In genomic region chr17:67427410-67427809, GRCh38 we compare ENCODE assay signal across 35 cellular contexts. TPM values are rescaled to one million over a fixed set of nuclear protein-coding genes. Genes with fewer than 3 reads are reported as not detected.
DNase-seq lines count a peak whose midpoint lies in the region; ATAC-seq, FAIRE-seq and TF ChIP-seq lines count a peak whose summit lies in the region.
"Had no signal": no experiment of that assay in that cellular context is flagged by ENCODE, and none has a peak within 500 bp of the region (broad histone marks: within the 10 kb centered on the region; RNA-seq: fewer than 3 reads in every experiment).

No MANE protein-coding gene starts in this region.

- intact Hi-C loops in CD4-positive, alpha-beta T cell (cut with DNase I, micrococcal nuclease), result loop anchor here in 1 of 2 experiments (10.0 kb wide), 1 partner anchor 47 kb away; no protein-coding TSS in a partner anchor
- intact Hi-C loops in kidney (cut with DNase I), result no loop called here

- no peaks in the 10 kb centered on the region for H3K9me3 ChIP-seq in CD4-positive, alpha-beta T cell (ENCODE audit: control insufficient read depth, low read length)
- no peaks in the 10 kb centered on the region for H3K9me3 ChIP-seq in CD8-positive, alpha-beta memory T cell (ENCODE audit: low read length)
- H3K9me3 ChIP-seq in kidney (ENCODE audit: control insufficient read depth in 1 of 2, low read length in 2 of 2), result no peaks in the 10 kb centered on the region
- H3K9me3 ChIP-seq: mucosa of descending colon, ovary, Peyer's patch, suprapubic skin, upper lobe of left lung had no signal

- peaks cover 29% of the 10 kb centered on the region for H3K36me3 Mint-ChIP-seq in CD4-positive, alpha-beta T cell (ENCODE audit: low read depth)
- H3K36me3 Mint-ChIP-seq in CD8-positive, alpha-beta memory T cell, result peaks cover 4 to 33% (median 8%) of the 10 kb centered on the region in 3 donors
- H3K36me3 Mint-ChIP-seq in activated naive CD8-positive, alpha-beta T cell, result peaks cover 6% of the 10 kb centered on the region
- peaks cover 4 to 11% (median 8%) of the 10 kb centered on the region in 3 donors for H3K36me3 Mint-ChIP-seq in immature natural killer cell

- no peaks in the 10 kb centered on the region for H3K27me3 Mint-ChIP-seq in CD4-positive, alpha-beta T cell
- no peaks in the 10 kb centered on the region for H3K27me3 Mint-ChIP-seq in CD8-positive, alpha-beta memory T cell
- no peaks in the 10 kb centered on the region for H3K27me3 Mint-ChIP-seq in activated naive CD8-positive, alpha-beta T cell
- peaks cover 4 to 11% (median 5%) of the 10 kb centered on the region in 3 donors for H3K27me3 Mint-ChIP-seq in immature natural killer cell (ENCODE audit: low read depth in 3 of 3)
- H3K27me3 Mint-ChIP-seq: activated CD4-positive, alpha-beta T cell treated with anti-CD3 and anti-CD28 coated beads, Interleukin-2, amount 10 ng/mL, durations not matched to agents 24 days and 14 days; effector memory CD8-positive, alpha-beta T cell had no signal

- H3K27me3 ChIP-seq in CD4-positive, alpha-beta T cell (ENCODE audit: control insufficient read depth, insufficient read depth, low read length), result no peaks in the 10 kb centered on the region
- H3K27me3 ChIP-seq in CD8-positive, alpha-beta memory T cell (ENCODE audit: insufficient read depth, low read length, poor library complexity, severe bottlenecking), result no peaks in the 10 kb centered on the region
- H3K27me3 ChIP-seq: cardiac muscle cell, ovary, Peyer's patch, suprapubic skin, upper lobe of left lung had no signal

- FAIRE-seq in kidney (lab: Jason Lieb, UNC), result no peak
- FAIRE-seq: D721Med, small intestine had no signal

- no peak overlapping the region for H3K4me3 ChIP-seq in CD8-positive, alpha-beta memory T cell (ENCODE audit: low read length)
- H3K4me3 ChIP-seq in kidney (ENCODE audit: low read length in 2 of 2), result no peak overlapping the region
- H3K4me3 ChIP-seq: cardiac muscle cell, mucosa of descending colon, ovary, Peyer's patch, suprapubic skin, upper lobe of left lung had no signal

- H3K27ac Mint-ChIP-seq in CD4-positive, alpha-beta T cell, result peak overlapping the region; percentile 87
- H3K27ac Mint-ChIP-seq in CD8-positive, alpha-beta memory T cell, result peak overlapping the region in 7 of 8 donors; percentile 35 to 89 (median 78)
- peak overlapping the region; percentile 56 for H3K27ac Mint-ChIP-seq in activated naive CD8-positive, alpha-beta T cell
- H3K27ac Mint-ChIP-seq in immature natural killer cell, result peak overlapping the region; percentile 5 to 86 (median 63)
- H3K27ac Mint-ChIP-seq: activated CD4-positive, alpha-beta T cell treated with anti-CD3 and anti-CD28 coated beads, Interleukin-2, amount 10 ng/mL, durations not matched to agents 24 days and 14 days; activated naive CD4-positive, alpha-beta T cell treated with anti-CD3 and anti-CD28 coated beads, Interleukin-2, amount 50 U/mL, for 72 hours; HFFc6 had no signal

- H3K4me1 ChIP-seq in CD8-positive, alpha-beta memory T cell (ENCODE audit: insufficient read depth, low read length), result peaks cover 52% of the 10 kb centered on the region
- peaks cover 0 to 5% of the 10 kb centered on the region in 2 donors for H3K4me1 ChIP-seq in kidney (ENCODE audit: control insufficient read depth in 1 of 2, insufficient read depth in 1 of 2, low read depth in 1 of 2, low read length in 2 of 2)

- CTCF ChIA-PET in CD4-positive, alpha-beta T cell (lab: Charles Lee), result interaction anchor here (1.4 kb wide), 1 partner anchor 48 kb away, joined by 5 read pairs; no protein-coding TSS in a partner anchor
- CTCF ChIA-PET in CD8-positive, alpha-beta memory T cell (lab: Charles Lee), result no interaction called here

- no peak overlapping the region for H3K9ac ChIP-seq in kidney (ENCODE audit: low read length in 2 of 2)

- H3K27ac ChIP-seq in CD4-positive, alpha-beta T cell (ENCODE audit: low read depth, low read length), result no peak overlapping the region
- no peak overlapping the region for H3K27ac ChIP-seq in CD8-positive, alpha-beta memory T cell (ENCODE audit: low read depth, low read length)
- H3K27ac ChIP-seq in kidney (ENCODE audit: low read depth in 2 of 2, low read length in 2 of 2), result no peak overlapping the region
- H3K27ac ChIP-seq: cardiac muscle cell, ovary, Peyer's patch, suprapubic skin, upper lobe of left lung, VCaP had no signal

- no peak for TF ChIP-seq CTCF in CD4-positive, alpha-beta T cell (IDR thresholded peaks at IDR 0.05)
- no peak for TF ChIP-seq CTCF in kidney (IDR thresholded peaks at IDR 0.05; ENCODE audit: borderline replicate concordance, extremely low read depth, insufficient read depth)

- POLR2A ChIA-PET in CD4-positive, alpha-beta T cell (lab: Charles Lee), result interaction anchor here (1.5 kb wide), 1 partner anchor 14 kb away, joined by 8 read pairs; no protein-coding TSS in a partner anchor
- POLR2A ChIA-PET in CD8-positive, alpha-beta memory T cell (lab: Charles Lee), result no interaction called here

- DNase-seq in CD4-positive, alpha-beta T cell, result no peak
- no peak for DNase-seq in CD8-positive, alpha-beta memory T cell
- no peak for DNase-seq in immature natural killer cell
- DNase-seq in kidney, result no peak
- DNase-seq in NCI-H187 treated with DMSO at 0.1 percent for 48 hours (lab: John Stamatoyannopoulos, UW), result no peak
- DNase-seq: activated CD4-positive, alpha-beta T cell treated with anti-CD3 and anti-CD28 coated beads, Interleukin-2, amount 10 ng/mL, durations not matched to agents 24 days and 14 days; aorta; C1 segment of cervical spinal cord; cortex of kidney; effector memory CD8-positive, alpha-beta T cell; erythroblast; head of caudate nucleus; HFFc6; mammary epithelial cell; mucosa of descending colon; NCI-H1436; NCI-H2081 treated with DMSO at 0.1 percent for 48 hours; NCI-H345; NCI-H748 treated with DMSO at 0.1 percent for 48 hours; ovary; Peyer's patch; SIG-M5; small intestine; stimulated activated naive CD4-positive, alpha-beta T cell treated with Interleukin-2 at 50 U/mL for 16 hours; SW 1271; T1000; upper lobe of left lung had no signal

- no peak overlapping the region for H3K4me3 Mint-ChIP-seq in CD4-positive, alpha-beta T cell
- H3K4me3 Mint-ChIP-seq in CD8-positive, alpha-beta memory T cell, result no peak overlapping the region
- no peak overlapping the region for H3K4me3 Mint-ChIP-seq in activated naive CD8-positive, alpha-beta T cell
- H3K4me3 Mint-ChIP-seq in immature natural killer cell, result peak overlapping the region in 1 of 5 donors; percentile 1
- H3K4me3 Mint-ChIP-seq: activated CD4-positive, alpha-beta T cell treated with anti-CD3 and anti-CD28 coated beads, Interleukin-2, amount 10 ng/mL, durations not matched to agents 24 days and 14 days; effector memory CD8-positive, alpha-beta T cell; HFFc6; nephron had no signal

- no peaks in the 10 kb centered on the region for H3K36me3 ChIP-seq in CD8-positive, alpha-beta memory T cell (ENCODE audit: insufficient read depth, low read length)
- no peaks in the 10 kb centered on the region for H3K36me3 ChIP-seq in kidney (ENCODE audit: control insufficient read depth in 1 of 2, insufficient read depth in 2 of 2, low read length in 2 of 2)
- H3K36me3 ChIP-seq: cardiac muscle cell, ovary, Peyer's patch, suprapubic skin, upper lobe of left lung had no signal

- ATAC-seq in CD4-positive, alpha-beta T cell (ENCODE audit: poor library complexity), result no peak
- no peak for ATAC-seq in HG03175 (IDR thresholded peaks at IDR 0.05; ENCODE audit: unreplicated experiment)
- ATAC-seq: activated naive CD4-positive, alpha-beta T cell treated with anti-CD3 and anti-CD28 coated beads, Interleukin-2, amount 50 U/mL, for 72 hours; effector memory CD8-positive, alpha-beta T cell; mucosa of descending colon had no signal

- H3K9me3 Mint-ChIP-seq in CD4-positive, alpha-beta T cell, result no peaks in the 10 kb centered on the region
- H3K9me3 Mint-ChIP-seq in CD8-positive, alpha-beta memory T cell, result no peaks in the 10 kb centered on the region
- peaks cover 4% of the 10 kb centered on the region for H3K9me3 Mint-ChIP-seq in activated naive CD8-positive, alpha-beta T cell (ENCODE audit: low read depth)
- no peaks in the 10 kb centered on the region for H3K9me3 Mint-ChIP-seq in immature natural killer cell
- H3K9me3 Mint-ChIP-seq: activated CD4-positive, alpha-beta T cell treated with anti-CD3 and anti-CD28 coated beads, Interleukin-2, amount 10 ng/mL, durations not matched to agents 24 days and 14 days; effector memory CD8-positive, alpha-beta T cell; HFFc6; nephron had no signal

- H3K4me1 Mint-ChIP-seq in CD4-positive, alpha-beta T cell (ENCODE audit: low read depth), result peaks cover 80% of the 10 kb centered on the region
- H3K4me1 Mint-ChIP-seq in CD8-positive, alpha-beta memory T cell, result peaks cover 61 to 80% (median 69%) of the 10 kb centered on the region in 3 donors
- peaks cover 72% of the 10 kb centered on the region for H3K4me1 Mint-ChIP-seq in activated naive CD8-positive, alpha-beta T cell (ENCODE audit: low read depth)
- H3K4me1 Mint-ChIP-seq in immature natural killer cell, result peaks cover 68 to 72% of the 10 kb centered on the region in 2 donors
- H3K4me1 Mint-ChIP-seq: nephron had no signal

RNA-seq across cellular contexts. Expression of gene PITPNC1, which starts 50.3 kb away (rescaled TPM):
- 10 to 100 TPM; 80.2 to 83.4 TPM for total RNA-seq in CD4-positive, alpha-beta T cell
- 10 to 100 TPM; 43.1 to 45.1 TPM for total RNA-seq in CD8-positive, alpha-beta memory T cell
- 163 TPM for polyA plus RNA-seq in CD8-positive, alpha-beta memory T cell
- polyA plus RNA-seq in immature natural killer cell, result 100 to 1,000 TPM; 119 to 155 (median 150) TPM
- 41.3 TPM for total RNA-seq in kidney
- 14.2 TPM for polyA plus RNA-seq in kidney (ENCODE audit: insufficient read depth, low read depth, low replicate concordance)
